In the genomic region with DNA sequence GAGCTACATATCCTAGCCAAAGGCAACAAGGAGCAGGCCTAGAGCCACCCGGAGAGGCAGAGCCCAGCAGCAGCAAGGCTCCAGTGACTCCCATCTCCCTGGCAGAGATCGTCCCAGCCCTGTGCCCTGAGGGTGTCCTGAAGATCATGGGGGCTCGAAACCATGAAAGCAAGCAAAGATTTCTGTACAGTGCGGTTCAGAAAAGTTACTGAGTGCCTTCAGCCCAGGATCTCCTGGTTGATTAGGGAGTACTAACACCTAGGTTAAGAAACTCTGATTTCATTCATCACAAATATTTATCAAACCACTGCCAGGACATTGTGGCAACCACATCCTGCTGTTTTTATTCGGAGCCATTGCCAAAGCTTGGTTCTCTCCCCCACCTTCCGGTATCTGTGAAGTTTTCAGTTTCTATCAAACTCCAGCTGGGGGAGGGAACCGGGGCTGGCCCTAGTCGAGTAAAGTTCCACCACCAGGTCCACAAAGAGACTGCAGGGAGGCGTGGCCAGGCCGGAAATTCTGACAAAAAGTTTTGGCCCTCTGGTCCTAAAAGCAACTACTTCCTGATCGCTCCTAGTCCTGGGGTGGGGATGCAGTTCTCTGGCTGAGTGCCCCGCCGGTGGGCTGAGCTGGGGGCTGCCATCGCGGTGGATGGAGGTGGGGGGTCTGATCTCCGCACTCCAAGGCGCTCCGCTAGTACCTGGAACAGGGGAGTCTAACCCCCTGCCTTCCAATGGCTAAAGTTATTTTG, we compare ENCODE assay signal across 1 cellular context.
A peak's percentile ranks its signal among the peaks of the same experiment; 100 is the strongest.
TF ChIP-seq lines count a peak whose summit lies in the region.

No MANE protein-coding gene starts in this region.

TF ChIP-seq in GM12878, 131 proteins besides CTCF, POLR2A, EP300 and RAD21 (continues in another document):
- TF ChIP-seq, protein P1, sequence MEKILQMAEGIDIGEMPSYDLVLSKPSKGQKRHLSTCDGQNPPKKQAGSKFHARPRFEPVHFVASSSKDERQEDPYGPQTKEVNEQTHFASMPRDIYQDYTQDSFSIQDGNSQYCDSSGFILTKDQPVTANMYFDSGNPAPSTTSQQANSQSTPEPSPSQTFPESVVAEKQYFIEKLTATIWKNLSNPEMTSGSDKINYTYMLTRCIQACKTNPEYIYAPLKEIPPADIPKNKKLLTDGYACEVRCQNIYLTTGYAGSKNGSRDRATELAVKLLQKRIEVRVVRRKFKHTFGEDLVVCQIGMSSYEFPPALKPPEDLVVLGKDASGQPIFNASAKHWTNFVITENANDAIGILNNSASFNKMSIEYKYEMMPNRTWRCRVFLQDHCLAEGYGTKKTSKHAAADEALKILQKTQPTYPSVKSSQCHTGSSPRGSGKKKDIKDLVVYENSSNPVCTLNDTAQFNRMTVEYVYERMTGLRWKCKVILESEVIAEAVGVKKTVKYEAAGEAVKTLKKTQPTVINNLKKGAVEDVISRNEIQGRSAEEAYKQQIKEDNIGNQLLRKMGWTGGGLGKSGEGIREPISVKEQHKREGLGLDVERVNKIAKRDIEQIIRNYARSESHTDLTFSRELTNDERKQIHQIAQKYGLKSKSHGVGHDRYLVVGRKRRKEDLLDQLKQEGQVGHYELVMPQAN (conservative IDR thresholded peaks at IDR 0.05): no peak; the same call in 1 of the 2 replicates
- TF ChIP-seq SIX5 (IDR thresholded peaks at IDR 0.05; ENCODE audit: low read depth, low read length, severe bottlenecking) (peak; percentile 25), ZNF24 (IDR thresholded peaks at IDR 0.05) (no peak), HDGF (IDR thresholded peaks at IDR 0.05) (no peak), CBX5 (IDR thresholded peaks at IDR 0.05; ENCODE audit: low read depth) (no peak), HDAC6 (IDR thresholded peaks at IDR 0.05; ENCODE audit: unreplicated experiment) (no peak), ZNF687 (IDR thresholded peaks at IDR 0.05) (peak; percentile 50; the same call in 1 of the 2 replicates), MTA3 (IDR thresholded peaks at IDR 0.05; ENCODE audit: borderline replicate concordance, low read length) (no peak; the same call in 1 of the 2 replicates), WRNIP1 (IDR thresholded peaks at IDR 0.05; ENCODE audit: borderline replicate concordance, low read depth, low read length) (no peak), NFXL1 (IDR thresholded peaks at IDR 0.05; ENCODE audit: borderline replicate concordance) (no peak), SP1 (IDR thresholded peaks at IDR 0.05; ENCODE audit: low read depth, low read length) (peak; percentile 62), IKZF2 (IDR thresholded peaks at IDR 0.05) (peak; percentile 73 to 82), NRF1 (conservative IDR thresholded peaks at IDR 0.05; ENCODE audit: low read depth, low read length) (no peak), ZSCAN29 (IDR thresholded peaks at IDR 0.05) (no peak), RELA (IDR thresholded peaks at IDR 0.05; ENCODE audit: borderline replicate concordance, partially characterized antibody) (no peak), ZNF207 (IDR thresholded peaks at IDR 0.05; ENCODE audit: borderline replicate concordance) (no peak), EGR1 (IDR thresholded peaks at IDR 0.05; ENCODE audit: borderline replicate concordance in 1 of 2, low read depth in 2 of 2, low read length in 2 of 2) (peak in 1 of 2 experiments; percentile 65; a peak in 2 of 3 replicates), LARP7 (IDR thresholded peaks at IDR 0.05) (no peak), TCF3 (IDR thresholded peaks at IDR 0.05; ENCODE audit: borderline replicate concordance, insufficient read depth, low read depth, low read length) (peak; percentile 10; the same call in 1 of the 2 replicates), PML (IDR thresholded peaks at IDR 0.05; ENCODE audit: low read length) (0 out of 2 replicates have a peak, but pooled peaks have one; percentile 61), MEF2B (IDR thresholded peaks at IDR 0.05; ENCODE audit: partially characterized antibody, poor library complexity, severe bottlenecking) (no peak), CBX3 (IDR thresholded peaks at IDR 0.05; ENCODE audit: borderline replicate concordance, low read depth) (no peak), JUNB (IDR thresholded peaks at IDR 0.05) (0 out of 2 replicates have a peak, but pooled peaks have one; percentile 11), SMC3 (IDR thresholded peaks at IDR 0.05; ENCODE audit: borderline replicate concordance, low read length) (no peak), POU2F2 (IDR thresholded peaks at IDR 0.05; ENCODE audit: borderline replicate concordance, low read depth, low read length) (peak; percentile 56; the same call in 1 of the 3 replicates), KLF5 (IDR thresholded peaks at IDR 0.05; ENCODE audit: partially characterized antibody) (no peak), ZNF384 (IDR thresholded peaks at IDR 0.05; ENCODE audit: borderline replicate concordance, low read depth, low read length) (no peak), PAX5 (IDR thresholded peaks at IDR 0.05; ENCODE audit: borderline replicate concordance, low read depth, low read length) (0 out of 2 replicates have a peak, but pooled peaks have one; percentile 47), FOXM1 (IDR thresholded peaks at IDR 0.05; ENCODE audit: low read depth, low read length) (peak; percentile 70), KAT2A (conservative IDR thresholded peaks at IDR 0.05; ENCODE audit: control insufficient read depth, low read depth, low read length) (no peak), RCOR1 (conservative IDR thresholded peaks at IDR 0.05; ENCODE audit: low read depth, low read length) (no peak), CREM (IDR thresholded peaks at IDR 0.05; ENCODE audit: low read depth) (peak; percentile 48; the same call in 1 of the 2 replicates), ZNF274 (IDR thresholded peaks at IDR 0.05; ENCODE audit: insufficient read depth, insufficient read length) (no peak), SUPT20H (IDR thresholded peaks at IDR 0.05; ENCODE audit: borderline replicate concordance, control insufficient read depth, low read depth, low read length) (no peak), ZNF217 (IDR thresholded peaks at IDR 0.05) (no peak), CHD2 (IDR thresholded peaks at IDR 0.05; ENCODE audit: borderline replicate concordance, low read depth, low read length) (peak; percentile 66; the same call in 1 of the 2 replicates), ATF3 (IDR thresholded peaks at IDR 0.05; ENCODE audit: borderline replicate concordance, extremely low read depth, low read depth, low read length) (no peak), ZZZ3 (IDR thresholded peaks at IDR 0.05; ENCODE audit: control insufficient read depth, insufficient read length, low read depth) (no peak), USF1 (IDR thresholded peaks at IDR 0.05; ENCODE audit: borderline replicate concordance, extremely low read length, insufficient read depth, low read depth, low read length) (no peak), NR2C2 (IDR thresholded peaks at IDR 0.05; ENCODE audit: borderline replicate concordance, control insufficient read depth, insufficient read length, low read depth) (no peak), YY1 (IDR thresholded peaks at IDR 0.05; ENCODE audit: low read depth, low read length) (peak; percentile 70), CHD4 (IDR thresholded peaks at IDR 0.05) (no peak)
- TF ChIP-seq, protein P2, sequence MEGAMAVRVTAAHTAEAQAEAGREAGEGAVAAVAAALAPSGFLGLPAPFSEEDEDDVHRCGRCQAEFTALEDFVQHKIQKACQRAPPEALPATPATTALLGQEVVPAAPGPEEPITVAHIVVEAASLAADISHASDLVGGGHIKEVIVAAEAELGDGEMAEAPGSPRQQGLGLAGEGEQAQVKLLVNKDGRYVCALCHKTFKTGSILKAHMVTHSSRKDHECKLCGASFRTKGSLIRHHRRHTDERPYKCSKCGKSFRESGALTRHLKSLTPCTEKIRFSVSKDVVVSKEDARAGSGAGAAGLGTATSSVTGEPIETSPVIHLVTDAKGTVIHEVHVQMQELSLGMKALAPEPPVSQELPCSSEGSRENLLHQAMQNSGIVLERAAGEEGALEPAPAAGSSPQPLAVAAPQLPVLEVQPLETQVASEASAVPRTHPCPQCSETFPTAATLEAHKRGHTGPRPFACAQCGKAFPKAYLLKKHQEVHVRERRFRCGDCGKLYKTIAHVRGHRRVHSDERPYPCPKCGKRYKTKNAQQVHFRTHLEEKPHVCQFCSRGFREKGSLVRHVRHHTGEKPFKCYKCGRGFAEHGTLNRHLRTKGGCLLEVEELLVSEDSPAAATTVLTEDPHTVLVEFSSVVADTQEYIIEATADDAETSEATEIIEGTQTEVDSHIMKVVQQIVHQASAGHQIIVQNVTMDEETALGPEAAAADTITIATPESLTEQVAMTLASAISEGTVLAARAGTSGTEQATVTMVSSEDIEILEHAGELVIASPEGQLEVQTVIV (IDR thresholded peaks at IDR 0.05; ENCODE audit: borderline replicate concordance, partially characterized antibody): no peak
- TF ChIP-seq, protein P3, sequence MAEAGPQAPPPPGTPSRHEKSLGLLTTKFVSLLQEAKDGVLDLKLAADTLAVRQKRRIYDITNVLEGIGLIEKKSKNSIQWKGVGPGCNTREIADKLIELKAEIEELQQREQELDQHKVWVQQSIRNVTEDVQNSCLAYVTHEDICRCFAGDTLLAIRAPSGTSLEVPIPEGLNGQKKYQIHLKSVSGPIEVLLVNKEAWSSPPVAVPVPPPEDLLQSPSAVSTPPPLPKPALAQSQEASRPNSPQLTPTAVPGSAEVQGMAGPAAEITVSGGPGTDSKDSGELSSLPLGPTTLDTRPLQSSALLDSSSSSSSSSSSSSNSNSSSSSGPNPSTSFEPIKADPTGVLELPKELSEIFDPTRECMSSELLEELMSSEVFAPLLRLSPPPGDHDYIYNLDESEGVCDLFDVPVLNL (IDR thresholded peaks at IDR 0.05; ENCODE audit: low read depth, low read length): no peak
- TF ChIP-seq, protein P4, sequence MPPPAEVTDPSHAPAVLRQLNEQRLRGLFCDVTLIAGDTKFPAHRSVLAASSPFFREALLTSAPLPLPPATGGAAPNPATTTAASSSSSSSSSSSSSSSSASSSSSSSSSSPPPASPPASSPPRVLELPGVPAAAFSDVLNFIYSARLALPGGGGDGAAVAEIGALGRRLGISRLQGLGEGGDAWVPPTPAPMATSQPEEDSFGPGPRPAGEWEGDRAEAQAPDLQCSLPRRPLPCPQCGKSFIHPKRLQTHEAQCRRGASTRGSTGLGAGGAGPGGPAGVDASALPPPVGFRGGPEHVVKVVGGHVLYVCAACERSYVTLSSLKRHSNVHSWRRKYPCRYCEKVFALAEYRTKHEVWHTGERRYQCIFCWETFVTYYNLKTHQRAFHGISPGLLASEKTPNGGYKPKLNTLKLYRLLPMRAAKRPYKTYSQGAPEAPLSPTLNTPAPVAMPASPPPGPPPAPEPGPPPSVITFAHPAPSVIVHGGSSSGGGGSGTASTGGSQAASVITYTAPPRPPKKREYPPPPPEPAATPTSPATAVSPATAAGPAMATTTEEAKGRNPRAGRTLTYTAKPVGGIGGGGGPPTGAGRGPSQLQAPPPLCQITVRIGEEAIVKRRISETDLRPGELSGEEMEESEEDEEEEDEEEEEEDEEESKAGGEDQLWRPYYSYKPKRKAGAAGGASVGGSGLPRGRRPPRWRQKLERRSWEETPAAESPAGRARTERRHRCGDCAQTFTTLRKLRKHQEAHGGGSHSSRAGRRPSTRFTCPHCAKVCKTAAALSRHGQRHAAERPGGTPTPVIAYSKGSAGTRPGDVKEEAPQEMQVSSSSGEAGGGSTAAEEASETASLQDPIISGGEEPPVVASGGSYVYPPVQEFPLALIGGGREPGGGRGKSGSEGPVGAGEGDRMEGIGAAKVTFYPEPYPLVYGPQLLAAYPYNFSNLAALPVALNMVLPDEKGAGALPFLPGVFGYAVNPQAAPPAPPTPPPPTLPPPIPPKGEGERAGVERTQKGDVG (CRISPR knock-in tag; IDR thresholded peaks at IDR 0.05): no peak
- TF ChIP-seq, protein P5, sequence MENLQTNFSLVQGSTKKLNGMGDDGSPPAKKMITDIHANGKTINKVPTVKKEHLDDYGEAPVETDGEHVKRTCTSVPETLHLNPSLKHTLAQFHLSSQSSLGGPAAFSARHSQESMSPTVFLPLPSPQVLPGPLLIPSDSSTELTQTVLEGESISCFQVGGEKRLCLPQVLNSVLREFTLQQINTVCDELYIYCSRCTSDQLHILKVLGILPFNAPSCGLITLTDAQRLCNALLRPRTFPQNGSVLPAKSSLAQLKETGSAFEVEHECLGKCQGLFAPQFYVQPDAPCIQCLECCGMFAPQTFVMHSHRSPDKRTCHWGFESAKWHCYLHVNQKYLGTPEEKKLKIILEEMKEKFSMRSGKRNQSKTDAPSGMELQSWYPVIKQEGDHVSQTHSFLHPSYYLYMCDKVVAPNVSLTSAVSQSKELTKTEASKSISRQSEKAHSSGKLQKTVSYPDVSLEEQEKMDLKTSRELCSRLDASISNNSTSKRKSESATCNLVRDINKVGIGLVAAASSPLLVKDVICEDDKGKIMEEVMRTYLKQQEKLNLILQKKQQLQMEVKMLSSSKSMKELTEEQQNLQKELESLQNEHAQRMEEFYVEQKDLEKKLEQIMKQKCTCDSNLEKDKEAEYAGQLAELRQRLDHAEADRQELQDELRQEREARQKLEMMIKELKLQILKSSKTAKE (IDR thresholded peaks at IDR 0.05; ENCODE audit: low read depth, poor library complexity, severe bottlenecking): peak; percentile 69
